In the genomic region with DNA sequence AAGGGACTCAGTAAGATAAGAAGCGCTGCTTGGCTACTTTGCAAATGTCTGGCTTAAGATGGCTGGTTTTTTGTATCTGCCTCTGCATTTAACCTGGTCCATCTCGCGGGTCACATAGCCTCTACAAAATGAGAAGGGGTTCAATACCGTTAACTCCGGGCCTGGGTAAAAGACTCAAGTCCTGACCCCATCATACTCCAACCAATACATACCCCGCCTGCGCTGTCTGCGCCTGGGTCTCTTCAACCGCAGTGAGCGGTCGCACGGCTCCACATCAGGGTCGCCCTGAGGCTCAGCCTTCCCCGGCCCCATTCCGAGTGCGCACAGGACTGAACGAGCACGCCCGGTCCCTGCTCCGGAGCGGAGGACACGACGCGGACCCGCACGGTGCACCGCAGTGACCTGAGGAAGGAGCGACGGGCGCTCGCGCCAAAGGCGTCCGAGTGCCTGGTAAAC, we compare ENCODE assay signal across 9 cellular contexts. TPM values are rescaled to one million over a fixed set of nuclear protein-coding genes. Genes with fewer than 3 reads are reported as not detected.
DNase-seq lines count a peak whose midpoint lies in the region; ATAC-seq, FAIRE-seq and TF ChIP-seq lines count a peak whose summit lies in the region.
"Had no signal": no experiment of that assay in that cellular context is flagged by ENCODE, and none has a peak within 500 bp of the region (broad histone marks: within the 10 kb centered on the region; RNA-seq: fewer than 3 reads in every experiment).

No MANE protein-coding gene starts in this region.

- H2AFZ ChIP-seq in astrocyte (ENCODE audit: low read depth, low read length) = peak overlapping the region; percentile 84

- TF ChIP-seq CTCF in AG04449 (IDR thresholded peaks at IDR 0.05; ENCODE audit: insufficient read depth, low read length, missing control alignments) = no peak
- no peak for TF ChIP-seq CTCF in astrocyte (IDR thresholded peaks at IDR 0.05; ENCODE audit: insufficient read depth, low read depth, low read length)
- TF ChIP-seq CTCF in mesothelial cell of epicardium (IDR thresholded peaks at IDR 0.05; ENCODE audit: unreplicated experiment) = no peak

- H3K9me3 Mint-ChIP-seq in astrocyte (ENCODE audit: unreplicated experiment) (no peaks in the 10 kb centered on the region), mesothelial cell of epicardium (peaks cover 9% of the 10 kb centered on the region)

- no peak for FAIRE-seq in astrocyte (lab: Jason Lieb, UNC)

- DNase-seq in AG04449 (ENCODE audit: low read depth, low spot score) = no peak
- DNase-seq in astrocyte (ENCODE audit: low read depth) = no peak
- DNase-seq in mesothelial cell of epicardium (ENCODE audit: low spot score in 2 of 2, unreplicated experiment in 2 of 2) = no peak
- DNase-seq in SKM-1 treated with dmso at 0.1 percent for 144 hours (lab: John Stamatoyannopoulos, UW; ENCODE audit: unreplicated experiment) = no peak
- no peak for DNase-seq in H4 (ENCODE audit: low spot score)
- no peak for DNase-seq in NCI-H82 treated with DMSO at 0.1 percent for 48 hours (lab: John Stamatoyannopoulos, UW; ENCODE audit: unreplicated experiment)
- DNase-seq in HCEC 1CT = no peak

- H3K4me1 ChIP-seq in astrocyte (ENCODE audit: insufficient read depth, low read length) = peaks cover 20% of the 10 kb centered on the region

- H3K4me3 Mint-ChIP-seq in astrocyte (ENCODE audit: unreplicated experiment) = peak overlapping the region; percentile 89
- H3K4me3 Mint-ChIP-seq in mesothelial cell of epicardium = peak overlapping the region; percentile 90

- no peak overlapping the region for H3K27ac ChIP-seq in astrocyte (ENCODE audit: low read depth, low read length)

- H3K27ac Mint-ChIP-seq in astrocyte (ENCODE audit: unreplicated experiment) (no peak overlapping the region), mesothelial cell of epicardium (peak overlapping the region; percentile 88)

- H3K36me3 ChIP-seq in astrocyte (ENCODE audit: insufficient read depth, low read length) = peaks cover 4% of the 10 kb centered on the region

- peaks cover 27% of the 10 kb centered on the region for H3K79me2 ChIP-seq in astrocyte (ENCODE audit: insufficient read depth, low read length)

- POLR2A ChIA-PET in AG04449 (lab: Yijun Ruan, JAX) = interaction anchor here (0.6 to 2.7 kb wide), 5 partner anchors 10 to 138 kb away, joined by 3 to 23 read pairs (median 3); no protein-coding TSS in a partner anchor

- peak; percentile 15 for ATAC-seq in HG03066 (IDR thresholded peaks at IDR 0.05; ENCODE audit: low read depth, unreplicated experiment)

- H3K27me3 ChIP-seq in astrocyte (ENCODE audit: insufficient read depth, low read length) = no peaks in the 10 kb centered on the region

- H4K20me1 ChIP-seq in astrocyte (ENCODE audit: insufficient read depth, low read length) = peaks cover 24% of the 10 kb centered on the region

- peak overlapping the region; percentile 87 for H3K4me3 ChIP-seq in AG04449 (ENCODE audit: low read depth, low read length)
- H3K4me3 ChIP-seq in astrocyte (ENCODE audit: insufficient read depth, low read depth, low read length) = peak overlapping the region; percentile 81

- H3K4me1 Mint-ChIP-seq in astrocyte (ENCODE audit: low read depth, unreplicated experiment) (peaks cover 24% of the 10 kb centered on the region), mesothelial cell of epicardium (peaks cover 23% of the 10 kb centered on the region)

- CTCF ChIA-PET in AG04449 (lab: Yijun Ruan, JAX) = interaction anchor here (2.0 to 3.9 kb wide), 2 partner anchors 10 to 18 kb away, joined by 11 to 24 read pairs; no protein-coding TSS in a partner anchor

- H3K9ac ChIP-seq in astrocyte (ENCODE audit: low read length) = peak overlapping the region; percentile 75

- no peaks in the 10 kb centered on the region for H3K9me3 ChIP-seq in astrocyte (ENCODE audit: insufficient read depth, low read depth, low read length)

- no peaks in the 10 kb centered on the region for H3K27me3 Mint-ChIP-seq in astrocyte (ENCODE audit: low read depth, unreplicated experiment)
- no peaks in the 10 kb centered on the region for H3K27me3 Mint-ChIP-seq in mesothelial cell of epicardium (ENCODE audit: low read depth)

- peak overlapping the region; percentile 98 for H3K4me2 ChIP-seq in astrocyte (ENCODE audit: low read length)

- H3K36me3 Mint-ChIP-seq in astrocyte (ENCODE audit: low read depth, unreplicated experiment) (peaks cover 7% of the 10 kb centered on the region), mesothelial cell of epicardium (peaks cover 13% of the 10 kb centered on the region)

RNA-seq across cellular contexts. Expression of a gene that starts 0.6 kb away (rescaled TPM):
- total RNA-seq in astrocyte (187 and 224 TPM in 2 replicates), mesothelial cell of epicardium (167 to 169 TPM (median 168 TPM) in 3 replicates)
- 119 and 198 TPM in 2 replicates for total RNA-seq in H4 (2014; rRNA removed; shearing (Covaris generic))

RNA-seq across cellular contexts. Expression of a gene that starts 31.9 kb away (rescaled TPM):
- total RNA-seq in astrocyte (9.0 and 10.2 TPM in 2 replicates), mesothelial cell of epicardium (11.8 to 12.4 TPM (median 12.1 TPM) in 3 replicates)
- 24.5 and 31.4 TPM in 2 replicates for total RNA-seq in H4 (2014; rRNA removed; shearing (Covaris generic))

RNA-seq across cellular contexts. Expression of a gene that starts 51.5 kb away (rescaled TPM):
- total RNA-seq in astrocyte (0.23 and 0.29 TPM in 2 replicates), mesothelial cell of epicardium (0.70 to 0.89 TPM (median 0.83 TPM) in 3 replicates)
- 0.41 TPM in 1 of 2 replicates, not detected in the other for total RNA-seq in H4 (2014; rRNA removed; shearing (Covaris generic))
- total RNA-seq: myocyte had no signal
